Comparison of ENCODE assay signal across 9 cellular contexts in the genomic region with DNA sequence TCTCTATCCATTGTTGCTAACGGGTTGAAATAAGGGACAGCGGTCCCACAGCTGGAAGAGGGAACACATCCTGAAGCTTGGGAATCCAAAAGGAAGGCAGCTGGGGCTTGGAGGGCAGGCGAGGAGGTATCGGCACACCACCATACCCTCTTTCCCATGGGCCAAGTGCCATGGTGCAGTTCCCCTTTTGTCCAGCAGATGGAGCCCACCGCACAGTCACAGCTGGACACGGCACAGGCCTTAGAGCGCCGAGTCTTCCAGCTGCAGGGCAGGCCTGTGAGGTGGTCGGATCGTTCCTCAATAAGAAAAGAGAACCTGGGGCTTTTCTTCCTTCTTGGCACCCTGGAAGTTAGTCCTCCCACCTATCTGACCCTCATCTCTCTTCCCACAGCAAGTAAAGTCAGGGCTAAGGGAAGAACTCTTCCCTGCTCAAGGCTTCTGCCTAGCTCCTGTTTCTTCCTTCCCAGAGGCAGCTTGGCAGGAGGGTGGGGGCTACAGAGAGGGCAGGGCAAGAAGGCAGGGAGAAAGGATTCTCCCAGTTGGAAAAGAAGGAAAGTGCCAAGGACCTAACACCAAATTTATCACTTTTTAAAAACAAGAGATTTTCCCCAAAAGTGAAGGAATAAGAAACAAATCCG. TPM values are rescaled to one million over a fixed set of nuclear protein-coding genes. Genes with fewer than 3 reads are reported as not detected.
A peak's percentile ranks its signal among the peaks of the same experiment; 100 is the strongest.
DNase-seq lines count a peak whose midpoint lies in the region; ATAC-seq and TF ChIP-seq lines count a peak whose summit lies in the region.
"Had no signal": no experiment of that assay in that cellular context is flagged by ENCODE, and none has a peak within 500 bp of the region (broad histone marks: within the 10 kb centered on the region; RNA-seq: fewer than 3 reads in every experiment).

No MANE protein-coding gene starts in this region.

- TF ChIP-seq CTCF in CD14-positive monocyte (IDR thresholded peaks at IDR 0.05): peak; percentile 97

- H3K27ac Mint-ChIP-seq in CD14-positive monocyte: no peak overlapping the region
- H3K27ac Mint-ChIP-seq: activated naive CD4-positive, alpha-beta T cell treated with anti-CD3 and anti-CD28 coated beads, Interleukin-2, amount 50 U/mL, for 24 hours had no signal

- ATAC-seq in GM18909 (IDR thresholded peaks at IDR 0.05; ENCODE audit: poor library complexity, unreplicated experiment) (peak; percentile 96), HG03103 (IDR thresholded peaks at IDR 0.05; ENCODE audit: low read depth, unreplicated experiment) (peak; percentile 85)

- DNase-seq in CD14-positive monocyte (ENCODE audit: low spot score): peak; percentile 67
- peak; percentile 35 for DNase-seq in NCI-H748 treated with DMSO at 0.1 percent for 48 hours (lab: John Stamatoyannopoulos, UW)
- peak; percentile 97 for DNase-seq in activated CD8-positive, alpha-beta memory T cell treated with anti-CD3 and anti-CD28 coated beads for 24 hours
- peak; percentile 93 for DNase-seq in epidermal melanocyte (ENCODE audit: insufficient read length, low spot score)
- peak; percentile 82 for DNase-seq in myocyte (ENCODE audit: low read depth)
- peak; percentile 77 for DNase-seq in stimulated activated CD8-positive, alpha-beta memory T cell treated with anti-CD3 and anti-CD28 coated beads, Interleukin-7, amount 100 ng/mL, for 24 hours (ENCODE audit: low read depth)

- peaks cover 12 to 16% (median 15%) of the 10 kb centered on the region in 3 donors for H3K27me3 Mint-ChIP-seq in CD14-positive monocyte (ENCODE audit: low read depth in 3 of 3)

- H3K9me3 Mint-ChIP-seq in CD14-positive monocyte: no peaks in the 10 kb centered on the region
- H3K9me3 Mint-ChIP-seq: activated naive CD4-positive, alpha-beta T cell treated with anti-CD3 and anti-CD28 coated beads, Interleukin-2, amount 50 U/mL, for 24 hours had no signal

- no peak overlapping the region for H3K4me3 Mint-ChIP-seq in CD14-positive monocyte
- H3K4me3 Mint-ChIP-seq: activated naive CD4-positive, alpha-beta T cell treated with anti-CD3 and anti-CD28 coated beads, Interleukin-2, amount 50 U/mL, for 24 hours had no signal

- intact Hi-C loops in CD14-positive monocyte (cut with micrococcal nuclease): no loop called here

- H3K36me3 Mint-ChIP-seq in CD14-positive monocyte: peaks cover 35 to 38% of the 10 kb centered on the region in 2 donors

- H3K4me1 Mint-ChIP-seq in CD14-positive monocyte: peaks cover 10% of the 10 kb centered on the region

RNA-seq across cellular contexts. Expression of a gene that starts 8.6 kb away (rescaled TPM):
- polyA plus RNA-seq in CD14-positive monocyte: not detected
- total RNA-seq in myocyte: 0.21 and 0.83 TPM in 2 replicates
- polyA plus RNA-seq in myocyte (2012): 0.20 TPM

RNA-seq across cellular contexts. Expression of a gene that starts 30.4 kb away (rescaled TPM):
- polyA plus RNA-seq in CD14-positive monocyte: under 1 TPM; 0.57 to 0.82 TPM
- total RNA-seq in myocyte: 0.03 TPM in 1 of 2 replicates, not detected in the other
- not detected for polyA plus RNA-seq in myocyte (2012)

RNA-seq across cellular contexts. Expression of a gene that starts 54.9 kb away (rescaled TPM):
- polyA plus RNA-seq in CD14-positive monocyte: not detected
- total RNA-seq in myocyte: not detected in 2 replicates
- polyA plus RNA-seq in myocyte (2012): not detected

Comparison
In these comparisons a context has a peak if more than half of its experiments do, and no peak if none do; other contexts are left out.
1. Peak in every context shown above with its lines: DNase-seq and ATAC-seq.
2. DNase-seq: peak in every context shown above with its lines; median percentile 97 in activated CD8-positive, alpha-beta memory T cell treated with anti-CD3 and anti-CD28 coated beads for 24 hours; 93 in epidermal melanocyte; 82 in myocyte; 77 in stimulated activated CD8-positive, alpha-beta memory T cell treated with anti-CD3 and anti-CD28 coated beads, Interleukin-7, amount 100 ng/mL, for 24 hours; 67 in CD14-positive monocyte; 35 in NCI-H748 treated with DMSO at 0.1 percent for 48 hours.